In the genomic region with DNA sequence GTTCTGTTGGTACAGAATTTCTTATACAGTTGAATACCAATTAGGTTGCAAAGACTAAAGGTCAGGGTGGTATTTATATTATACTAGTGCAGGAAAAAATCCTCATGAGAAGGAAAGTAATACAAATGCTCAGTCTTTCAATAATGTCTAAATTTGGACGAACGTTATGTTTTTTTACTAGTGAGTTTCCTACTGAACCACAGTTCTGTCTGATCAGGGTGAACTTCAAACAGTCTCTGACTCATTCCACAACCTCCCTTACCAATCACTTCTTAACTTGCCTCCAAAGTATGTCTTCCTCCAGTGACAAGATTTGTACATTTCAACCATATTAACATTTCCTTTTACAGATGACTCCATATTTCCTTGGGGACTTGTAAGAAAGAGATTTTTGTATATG, we compare ENCODE assay signal across 10 cellular contexts. TPM values are rescaled to one million over a fixed set of nuclear protein-coding genes. Genes with fewer than 3 reads are reported as not detected.
DNase-seq lines count a peak whose midpoint lies in the region; ATAC-seq, FAIRE-seq and TF ChIP-seq lines count a peak whose summit lies in the region.
"Had no signal": no experiment of that assay in that cellular context is flagged by ENCODE, and none has a peak within 500 bp of the region (broad histone marks: within the 10 kb centered on the region; RNA-seq: fewer than 3 reads in every experiment).

No MANE protein-coding gene starts in this region.

- H3K4me3 ChIP-seq in K562 = no peak overlapping the region

- H3K27ac ChIP-seq in K562 (ENCODE audit: extremely low read depth, low read depth, low read length) = no peak overlapping the region
- H3K27ac ChIP-seq in CD4-positive, alpha-beta T cell (ENCODE audit: low read depth, low read length) = no peak overlapping the region

- no peak overlapping the region for H2AFZ ChIP-seq in K562 (ENCODE audit: low read depth, low read length)

- WGBS in K562 (ENCODE audit: insufficient coverage, low coverage, missing lambda C conversion rate) = 11% methylated on average over 2 of the region's 2 CpGs

- no peak overlapping the region for H3K27ac Mint-ChIP-seq in T-cell
- no peak overlapping the region for H3K27ac Mint-ChIP-seq in CD4-positive, alpha-beta T cell

- no peak overlapping the region for H3K9ac ChIP-seq in K562 (ENCODE audit: insufficient read depth in 1 of 2, low read depth in 2 of 2, low read length in 2 of 2)

- no peaks in the 10 kb centered on the region for H3K9me3 Mint-ChIP-seq in T-cell
- no peaks in the 10 kb centered on the region for H3K9me3 Mint-ChIP-seq in CD4-positive, alpha-beta T cell

- no peak overlapping the region for H3K4me2 ChIP-seq in K562 (ENCODE audit: insufficient read depth, low read length)

- POLR2A ChIA-PET in K562 (lab: Yijun Ruan, JAX) = no interaction called here
- POLR2A ChIA-PET in T-cell (lab: Charles Lee) = no interaction called here
- POLR2A ChIA-PET in CD4-positive, alpha-beta T cell (lab: Charles Lee) = no interaction called here

- peaks cover 6% of the 10 kb centered on the region in 2 experiments; a peak in 3 of 5 replicates for H3K4me1 ChIP-seq in K562 (replicated peaks in 1 of 2; ENCODE audit: control insufficient read depth in 2 of 2, insufficient read depth in 2 of 2, low read length in 2 of 2)

- peaks cover 5 to 6% (median 6%) of the 10 kb centered on the region in 3 donors for H3K4me1 Mint-ChIP-seq in T-cell
- peaks cover 5% of the 10 kb centered on the region for H3K4me1 Mint-ChIP-seq in CD4-positive, alpha-beta T cell (ENCODE audit: low read depth)

- peak; percentile 98 for ATAC-seq in GM21381 (IDR thresholded peaks at IDR 0.05; ENCODE audit: unreplicated experiment)
- ATAC-seq in HG03280 (IDR thresholded peaks at IDR 0.05; ENCODE audit: unreplicated experiment) = peak; percentile 88
- no peak for ATAC-seq in K562
- no peak for ATAC-seq in T-cell (replicated peaks in 1 of 4)
- no peak for ATAC-seq in CD4-positive, alpha-beta T cell (ENCODE audit: poor library complexity)

- no TSS peak for BruUV-seq in K562 (replicated peaks; lab: Mats Ljungman, UMichigan)

- no peak for TF ChIP-seq EP300 in K562 (IDR thresholded peaks at IDR 0.05; ENCODE audit: low read length)

- no peaks in the 10 kb centered on the region for H3K9me3 ChIP-seq in K562 (replicated peaks; ENCODE audit: control insufficient read depth, insufficient read depth, low read depth, low read length)
- no peaks in the 10 kb centered on the region for H3K9me3 ChIP-seq in CD4-positive, alpha-beta T cell (ENCODE audit: control insufficient read depth, low read length)

- no peak for TF ChIP-seq POLR2A in GM12892 (IDR thresholded peaks at IDR 0.05; ENCODE audit: low read depth, low read length)
- TF ChIP-seq POLR2A in K562 (conservative IDR thresholded peaks at IDR 0.05) = no peak

- DNase-seq in GM12892 (ENCODE audit: insufficient read length) (no peak), K562 (ENCODE audit: extremely low read depth in 1 of 4, low spot score in 3 of 4) (no peak), SK-N-DZ (ENCODE audit: low spot score) (no peak), T-cell (no peak), globus pallidus (ENCODE audit: low spot score) (no peak)
- no peak for DNase-seq in CD4-positive, alpha-beta T cell

- H4K20me1 ChIP-seq in K562 (replicated peaks; ENCODE audit: control insufficient read depth, insufficient read depth, low read length) = no peaks in the 10 kb centered on the region

- TF ChIP-seq RAD21 in K562 (CRISPR knock-in tag; conservative IDR thresholded peaks at IDR 0.05 in 1 of 2, IDR thresholded peaks at IDR 0.05 in 1 of 2) = no peak

- in situ Hi-C loops in K562 (cut with MboI) = no loop called here

- no peaks in the 10 kb centered on the region; a peak in 1 of 5 replicates for H3K27me3 ChIP-seq in K562 (ENCODE audit: control insufficient read depth in 2 of 2, insufficient read depth in 2 of 2, low read length in 2 of 2)
- H3K27me3 ChIP-seq in CD4-positive, alpha-beta T cell (ENCODE audit: control insufficient read depth, insufficient read depth, low read length) = no peaks in the 10 kb centered on the region

- H3K9me1 ChIP-seq in K562 (ENCODE audit: control insufficient read depth, insufficient read depth, low read length) = no peaks in the 10 kb centered on the region

- FAIRE-seq in GM12892 (lab: Jason Lieb, UNC) (peak; percentile 48), K562 (lab: Jason Lieb, UNC) (no peak)

- intact Hi-C loops in K562 (cut with micrococcal nuclease) = no loop called here
- intact Hi-C loops in CD4-positive, alpha-beta T cell (cut with DNase I, micrococcal nuclease) = no loop called here

- H3K27me3 Mint-ChIP-seq in T-cell = peaks cover 0 to 12% of the 10 kb centered on the region in 2 donors
- H3K27me3 Mint-ChIP-seq in CD4-positive, alpha-beta T cell = no peaks in the 10 kb centered on the region

- H3K4me3 Mint-ChIP-seq in T-cell = no peak overlapping the region
- no peak overlapping the region for H3K4me3 Mint-ChIP-seq in CD4-positive, alpha-beta T cell

- H3K36me3 Mint-ChIP-seq in T-cell = no peaks in the 10 kb centered on the region
- H3K36me3 Mint-ChIP-seq in CD4-positive, alpha-beta T cell (ENCODE audit: low read depth) = no peaks in the 10 kb centered on the region

- no peaks in the 10 kb centered on the region for H3K79me2 ChIP-seq in K562 (ENCODE audit: control insufficient read depth, insufficient read depth, low read length)

- CTCF ChIA-PET in K562 (lab: Yijun Ruan, JAX; ENCODE audit: low intra/inter-chr PET ratio) = no interaction called here
- CTCF ChIA-PET in T-cell (lab: Charles Lee) = no interaction called here
- CTCF ChIA-PET in CD4-positive, alpha-beta T cell (lab: Charles Lee) = no interaction called here

- TF ChIP-seq CTCF in K562 (IDR thresholded peaks at IDR 0.05 in 2 of 3, conservative IDR thresholded peaks at IDR 0.05 in 1 of 3; ENCODE audit: insufficient read depth in 2 of 3, low read depth in 1 of 3, low read length in 3 of 3) = no peak
- no peak for TF ChIP-seq CTCF in CD4-positive, alpha-beta T cell (IDR thresholded peaks at IDR 0.05)

- no peaks in the 10 kb centered on the region for H3K36me3 ChIP-seq in K562 (ENCODE audit: control insufficient read depth, insufficient read depth, low read length)

TF ChIP-seq in K562, 482 proteins besides CTCF, POLR2A, EP300 and RAD21:
- TF ChIP-seq HMBOX1 (IDR thresholded peaks at IDR 0.05) = 0 out of 2 replicates have a peak, but pooled peaks have one; percentile 52
- no peak for TF ChIP-seq PHF20 (IDR thresholded peaks at IDR 0.05; ENCODE audit: partially characterized antibody)

RNA-seq across cellular contexts. Expression of gene TMEM212, which starts 3.4 kb away (rescaled TPM):
- not detected for polyA plus RNA-seq in GM12892 (2012; ENCODE audit: missing spikeins)
- not detected in 2 replicates for total RNA-seq in K562 (2011; cell fraction: chromatin; rRNA removed; ENCODE audit: low replicate concordance)
- total RNA-seq in K562 (2011; cell fraction: nucleolus; rRNA removed) = not detected in 2 replicates
- not detected in 2 replicates for total RNA-seq in K562 (2011; cell fraction: nucleoplasm; rRNA removed)
- not detected in 2 replicates for total RNA-seq in K562 (2014; rRNA removed)
- total RNA-seq in K562 (2014; rRNA removed; fragmentation: Illumina TruSeq; extraction: Trizol) = not detected in 2 replicates
- total RNA-seq in K562 (2015; rRNA removed; fragmentation: Illumina TruSeq; extraction: Trizol) = not detected in 2 replicates
- total RNA-seq in K562 (2021) = not detected in 2 replicates
- not detected in 2 replicates for polyA plus RNA-seq in K562 (2011; rRNA removed)
- polyA plus RNA-seq in K562 (2011; cell fraction: cytosol; rRNA removed) = not detected in 2 replicates
- polyA plus RNA-seq in K562 (2011; cell fraction: nucleus; rRNA removed) = not detected in 2 replicates
- polyA plus RNA-seq in K562 (2012) = not detected in 2 replicates
- not detected in 2 replicates for polyA plus RNA-seq in K562 (2014; fragmentation: Illumina TruSeq; extraction: Trizol)
- not detected for polyA plus RNA-seq in K562 (2014; fragmentation: Nextera tagmentation; extraction: Ambion mirVana)
- polyA plus RNA-seq in K562 (2014; rRNA removed) = not detected in 2 replicates
- not detected in 2 replicates for polyA minus RNA-seq in K562 (2011; rRNA and poly(A)+ RNA removed)
- polyA minus RNA-seq in K562 (2011; cell fraction: cytosol; rRNA and poly(A)+ RNA removed) = not detected in 2 replicates
- polyA minus RNA-seq in K562 (2011; cell fraction: nucleus; rRNA and poly(A)+ RNA removed) = not detected in 2 replicates
- polyA plus RNA-seq in SK-N-DZ (2014; cell fraction: cytosol; rRNA removed) = not detected in 2 replicates
- not detected in 2 replicates for polyA plus RNA-seq in SK-N-DZ (2014; cell fraction: nucleus; rRNA removed)
- not detected for total RNA-seq in T-cell
- not detected for total RNA-seq in CD4-positive, alpha-beta T cell
- total RNA-seq: fibroblast of villous mesenchyme, NCI-H460 had no signal

RNA-seq across cellular contexts. Expression of gene PLD1, which starts 36.3 kb away (rescaled TPM):
- 5.2 TPM for polyA plus RNA-seq in GM12892 (2012; ENCODE audit: missing spikeins)
- total RNA-seq in K562 (2011; cell fraction: chromatin; rRNA removed; ENCODE audit: low replicate concordance) = 32.1 and 98.0 TPM in 2 replicates
- 14.3 and 46.8 TPM in 2 replicates for total RNA-seq in K562 (2011; cell fraction: nucleolus; rRNA removed)
- total RNA-seq in K562 (2011; cell fraction: nucleoplasm; rRNA removed) = 49.3 and 80.7 TPM in 2 replicates
- total RNA-seq in K562 (2014; rRNA removed) = 8.4 and 11.6 TPM in 2 replicates
- total RNA-seq in K562 (2014; rRNA removed; fragmentation: Illumina TruSeq; extraction: Trizol) = 18.7 and 22.5 TPM in 2 replicates
- total RNA-seq in K562 (2015; rRNA removed; fragmentation: Illumina TruSeq; extraction: Trizol) = 16.6 and 17.7 TPM in 2 replicates
- total RNA-seq in K562 (2021) = 20.0 and 28.8 TPM in 2 replicates
- polyA plus RNA-seq in K562 (2011; rRNA removed) = 11.7 and 17.9 TPM in 2 replicates
- 5.8 and 10.9 TPM in 2 replicates for polyA plus RNA-seq in K562 (2011; cell fraction: cytosol; rRNA removed)
- 15.4 and 17.7 TPM in 2 replicates for polyA plus RNA-seq in K562 (2011; cell fraction: nucleus; rRNA removed)
- polyA plus RNA-seq in K562 (2012) = 14.2 and 49.0 TPM in 2 replicates
- polyA plus RNA-seq in K562 (2014; fragmentation: Illumina TruSeq; extraction: Trizol) = 18.6 TPM in 2 replicates
- 10 to 100 TPM; 25.3 to 26.1 TPM for polyA plus RNA-seq in K562 (2014; fragmentation: Nextera tagmentation; extraction: Ambion mirVana)
- 11.4 and 16.3 TPM in 2 replicates for polyA plus RNA-seq in K562 (2014; rRNA removed)
- 27.6 and 30.9 TPM in 2 replicates for polyA minus RNA-seq in K562 (2011; rRNA and poly(A)+ RNA removed)
- polyA minus RNA-seq in K562 (2011; cell fraction: cytosol; rRNA and poly(A)+ RNA removed) = 7.2 and 8.4 TPM in 2 replicates
- polyA minus RNA-seq in K562 (2011; cell fraction: nucleus; rRNA and poly(A)+ RNA removed) = 15.3 and 32.3 TPM in 2 replicates
- polyA plus RNA-seq in SK-N-DZ (2014; cell fraction: cytosol; rRNA removed) = 3.1 TPM in 1 of 2 replicates, not detected in the other
- polyA plus RNA-seq in SK-N-DZ (2014; cell fraction: nucleus; rRNA removed) = 0.02 TPM in 1 of 2 replicates, not detected in the other
- total RNA-seq in T-cell = 1 to 10 TPM; 1.8 to 3.9 (median 3.2) TPM
- total RNA-seq in CD4-positive, alpha-beta T cell = 1 to 10 TPM in 1 of 2 experiments, under 1 TPM in 1; 0.22 to 1.0 TPM

Comparison
In these comparisons a context has a peak if more than half of its experiments do, and no peak if none do; other contexts are left out.
1. ATAC-seq: peak in GM21381 (single experiment) and HG03280 (single experiment); none in K562 (single experiment), T-cell (0 of 4) and CD4-positive, alpha-beta T cell (single experiment).